In the genomic region with DNA sequence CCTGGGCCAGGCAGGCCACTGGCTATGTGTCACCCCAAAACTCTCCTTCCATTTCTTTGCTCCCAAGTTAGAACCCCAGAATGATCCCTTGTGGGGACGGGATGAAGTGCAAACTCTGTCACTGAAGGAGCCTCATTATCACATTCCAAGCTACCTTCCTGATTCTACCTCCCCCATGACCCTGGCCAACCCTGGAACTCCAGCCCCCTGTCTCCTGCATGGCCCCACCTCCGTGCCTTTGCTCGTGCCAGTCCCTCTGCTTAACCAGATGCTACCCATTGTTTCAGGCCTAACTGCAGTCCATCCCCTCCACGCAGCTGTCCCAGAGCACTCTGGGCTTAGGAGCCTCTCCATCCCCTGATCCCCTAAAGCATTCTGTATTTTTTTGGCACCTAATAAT, we compare ENCODE assay signal across 29 cellular contexts. TPM values are rescaled to one million over a fixed set of nuclear protein-coding genes. Genes with fewer than 3 reads are reported as not detected.
DNase-seq lines count a peak whose midpoint lies in the region; ATAC-seq, FAIRE-seq and TF ChIP-seq lines count a peak whose summit lies in the region.
"Had no signal": no experiment of that assay in that cellular context is flagged by ENCODE, and none has a peak within 500 bp of the region (broad histone marks: within the 10 kb centered on the region; RNA-seq: fewer than 3 reads in every experiment).

No MANE protein-coding gene starts in this region.

- no peak overlapping the region for H4K5ac ChIP-seq in H1 (ENCODE audit: insufficient read length, low read depth, low read length)

- no peak overlapping the region for H3K18ac ChIP-seq in H1 (ENCODE audit: extremely low read depth, low read length)

- no peak overlapping the region for H2BK120ac ChIP-seq in H1 (replicated peaks; ENCODE audit: low read depth, low read length)

- H3K9me3 ChIP-seq in heart left ventricle (no peaks in the 10 kb centered on the region), H1 (ENCODE audit: insufficient read depth in 2 of 2, low read depth in 1 of 2, low read length in 1 of 2) (no peaks in the 10 kb centered on the region), neural progenitor cell (ENCODE audit: low read depth) (no peaks in the 10 kb centered on the region), upper lobe of right lung (no peaks in the 10 kb centered on the region)
- H3K9me3 ChIP-seq: prostate gland had no signal

- H3K9ac ChIP-seq in H1 (replicated peaks in 1 of 4; ENCODE audit: extremely low read depth in 1 of 4, low read depth in 3 of 4, low read length in 3 of 4): no peak overlapping the region
- H3K9ac ChIP-seq in neural progenitor cell: no peak overlapping the region

- H3K4me1 ChIP-seq in heart left ventricle (peaks cover 0 to 51% (median 31%) of the 10 kb centered on the region in 12 donors), H1 (replicated peaks in 1 of 4; ENCODE audit: control insufficient read depth in 3 of 4, insufficient read depth in 4 of 4, low read length in 3 of 4) (peaks cover 0 to 16% (median 6%) of the 10 kb centered on the region in 4 experiments; a peak in 6 of 7 replicates), neural progenitor cell (peaks cover 11% of the 10 kb centered on the region), upper lobe of right lung (peaks cover 27% of the 10 kb centered on the region)
- H3K4me1 ChIP-seq: prostate gland had no signal

- no peak overlapping the region for H2BK15ac ChIP-seq in H1 (ENCODE audit: low read length)

- H2AFZ ChIP-seq in H1 (ENCODE audit: low read length): no peak overlapping the region
- H2AFZ ChIP-seq in neural progenitor cell (replicated peaks): no peak overlapping the region
- H2AFZ ChIP-seq: PC-9 had no signal

- H3F3A ChIP-seq in neural progenitor cell (ENCODE audit: low read depth): no peaks in the 10 kb centered on the region

- POLR2A ChIA-PET in H1 (lab: Charles Lee; ENCODE audit: partially characterized antibody): interaction anchor here (1.2 kb wide), 1 partner anchor 9 kb away, joined by 3 read pairs; no protein-coding TSS in a partner anchor

- H3K4me2 ChIP-seq in H1 (ENCODE audit: insufficient read depth in 1 of 2, low read depth in 2 of 2, low read length in 2 of 2) (peak overlapping the region in 1 of 2 experiments; percentile 14; a peak in 1 of 4 replicates), neural progenitor cell (peak overlapping the region; percentile 6)
- H3K4me2 ChIP-seq: PC-9 had no signal

- no peak overlapping the region for H3K4ac ChIP-seq in H1 (replicated peaks; ENCODE audit: insufficient read length, low read depth, low read length)

- H4K20me1 ChIP-seq in H1 (replicated peaks in 1 of 2; ENCODE audit: control insufficient read depth in 1 of 2, insufficient read depth in 2 of 2, low read length in 2 of 2): no peaks in the 10 kb centered on the region
- no peaks in the 10 kb centered on the region for H4K20me1 ChIP-seq in neural progenitor cell (ENCODE audit: low read depth)

- H3K9me3 Mint-ChIP-seq in neural progenitor cell: no peaks in the 10 kb centered on the region
- H3K9me3 Mint-ChIP-seq: activated CD8-positive, alpha-beta T cell treated with anti-CD3 and anti-CD28 coated beads for 36 hours; CD8-positive, alpha-beta memory T cell; central memory CD8-positive, alpha-beta T cell; HFFc6; natural killer cell; stimulated activated effector memory CD8-positive, alpha-beta T cell treated with anti-CD3 and anti-CD28 coated beads, Interleukin-12 subunit alpha, Interleukin-12 subunit beta, amount 100 ng/mL, for 72 hours had no signal

- ATAC-seq in heart left ventricle (no peak), left cardiac atrium (no peak), upper lobe of right lung (no peak), GM19324 (IDR thresholded peaks at IDR 0.05; ENCODE audit: low FRiP score, unreplicated experiment) (no peak), HG02884 (IDR thresholded peaks at IDR 0.05; ENCODE audit: unreplicated experiment) (no peak)
- ATAC-seq: activated CD4-positive, CD25-positive, alpha-beta regulatory T cell treated with anti-CD3 and anti-CD28 coated beads, Interleukin-2, amount 50 U/mL, for 24 hours; activated CD8-positive, alpha-beta T cell treated with anti-CD3 and anti-CD28 coated beads for 36 hours; natural killer cell; stimulated activated effector memory CD8-positive, alpha-beta T cell treated with anti-CD3 and anti-CD28 coated beads, Interleukin-12 subunit alpha, Interleukin-12 subunit beta, amount 100 ng/mL, for 72 hours had no signal

- no peak overlapping the region for H4K91ac ChIP-seq in H1 (replicated peaks; ENCODE audit: insufficient read length, low read length)

- H3K23ac ChIP-seq in H1 (ENCODE audit: insufficient read length): no peak overlapping the region

- FAIRE-seq in H1 (lab: Jason Lieb, UNC): no peak
- FAIRE-seq: G401.6, kidney had no signal

- H3K27ac ChIP-seq in heart left ventricle (peak overlapping the region in 7 of 12 donors; percentile 25 to 70 (median 55)), H1 (ENCODE audit: low read depth, low read length) (no peak overlapping the region), neural progenitor cell (no peak overlapping the region), upper lobe of right lung (peak overlapping the region; percentile 78)
- H3K27ac ChIP-seq: PC-9 had no signal

- H3K79me2 ChIP-seq in H1 (ENCODE audit: control insufficient read depth in 1 of 2, insufficient read depth in 2 of 2, low read length in 2 of 2) (no peaks in the 10 kb centered on the region), neural progenitor cell (ENCODE audit: low read depth) (no peaks in the 10 kb centered on the region)

- H3K36me3 ChIP-seq in heart left ventricle (peaks cover 0 to 33% (median 3%) of the 10 kb centered on the region in 9 donors), H1 (ENCODE audit: control insufficient read depth in 2 of 4, insufficient read depth in 4 of 4, low read length in 3 of 4) (no peaks in the 10 kb centered on the region), neural progenitor cell (no peaks in the 10 kb centered on the region), upper lobe of right lung (no peaks in the 10 kb centered on the region)
- H3K36me3 ChIP-seq: prostate gland had no signal

- intact Hi-C loops in heart left ventricle (cut with DNase I): loop anchor here in 2 of 10 donors (5.0 to 10.0 kb wide), 3 partner anchors 41 to 61 kb away; partner anchors contain the start of gene LTBP2 (in 1 of the 2)
- intact Hi-C loops in left cardiac atrium (cut with DNase I): no loop called here
- intact Hi-C loops in upper lobe of right lung (cut with DNase I): no loop called here

- H2BK5ac ChIP-seq in H1 (ENCODE audit: low read depth, low read length): no peak overlapping the region

- DNase-seq in heart left ventricle (peak in 2 of 5 donors; percentile 3 to 39), left cardiac atrium (no peak), H1 (ENCODE audit: low read depth in 1 of 2, low spot score in 2 of 2) (no peak), neural progenitor cell (ENCODE audit: low spot score) (peak; percentile 29), upper lobe of right lung (no peak), CD1c-positive myeloid dendritic cell (ENCODE audit: extremely low spot score) (no peak)
- DNase-seq: activated CD8-positive, alpha-beta T cell treated with anti-CD3 and anti-CD28 coated beads for 36 hours; activated gamma-delta T cell; activated T-cell treated with anti-CD3 and anti-CD28 coated beads for 4 hours; AML-193; CD8-positive, alpha-beta memory T cell; DMS153; foreskin melanocyte; HFFc6; Kasumi-1; natural killer cell; NCI-H1092; NCI-H2029 treated with DMSO at 0.1 percent for 48 hours; NCI-H345; PC-9; SIG-M5 had no signal

- no peaks in the 10 kb centered on the region for H3K79me1 ChIP-seq in H1 (ENCODE audit: low read depth, low read length)

- H3K4me3 ChIP-seq in heart left ventricle (no peak overlapping the region), H1 (ENCODE audit: extremely low read depth in 1 of 4, insufficient read depth in 2 of 4, low read depth in 3 of 4, low read length in 4 of 4) (no peak overlapping the region), neural progenitor cell (no peak overlapping the region), upper lobe of right lung (no peak overlapping the region)
- H3K4me3 ChIP-seq: PC-9, prostate gland had no signal

- no peaks in the 10 kb centered on the region for H3K36me3 Mint-ChIP-seq in neural progenitor cell
- H3K36me3 Mint-ChIP-seq: natural killer cell; stimulated activated effector memory CD8-positive, alpha-beta T cell treated with anti-CD3 and anti-CD28 coated beads, Interleukin-12 subunit alpha, Interleukin-12 subunit beta, amount 100 ng/mL, for 72 hours had no signal

- 68 to 78% (median 72%) methylated on average over 4 of the region's 4 CpGs for WGBS in heart left ventricle, 4 donors
- WGBS in H1 (ENCODE audit: extremely low coverage in 1 of 2, insufficient coverage in 1 of 2, insufficient read length in 1 of 2, insufficient replicate concordance in 2 of 2, low coverage in 1 of 2, low lambda C conversion rate in 2 of 2, missing lambda C conversion rate in 1 of 2), 2 experiments: 40% methylated on average over 4 of the region's 4 CpGs; no CpG with 5 or more reads in 1 of the 2 experiments

- no peak overlapping the region for H2BK12ac ChIP-seq in H1 (ENCODE audit: low read depth, low read length)

- H3K14ac ChIP-seq in H1 (ENCODE audit: insufficient read length): no peak overlapping the region

- TF ChIP-seq POLR2A in heart left ventricle (IDR thresholded peaks at IDR 0.05) (no peak), H1 (IDR thresholded peaks at IDR 0.05; ENCODE audit: control extremely low read depth in 1 of 2, low read depth in 2 of 2, low read length in 2 of 2) (no peak)

- peaks cover 14% of the 10 kb centered on the region for H3K27me3 Mint-ChIP-seq in neural progenitor cell (ENCODE audit: insufficient read depth, low read depth)
- H3K27me3 Mint-ChIP-seq: activated CD8-positive, alpha-beta T cell treated with anti-CD3 and anti-CD28 coated beads for 36 hours; CD8-positive, alpha-beta memory T cell; central memory CD8-positive, alpha-beta T cell had no signal

- H3K27me3 ChIP-seq in heart left ventricle (no peaks in the 10 kb centered on the region), H1 (replicated peaks in 1 of 4; ENCODE audit: control insufficient read depth in 3 of 4, extremely low read depth in 1 of 4, insufficient read depth in 3 of 4, low read length in 3 of 4) (no peaks in the 10 kb centered on the region), neural progenitor cell (no peaks in the 10 kb centered on the region), upper lobe of right lung (no peaks in the 10 kb centered on the region)

- no peak overlapping the region for H3K56ac ChIP-seq in H1 (replicated peaks; ENCODE audit: insufficient read length, low read depth, low read length)

- no peak for TF ChIP-seq CTCF in heart left ventricle (IDR thresholded peaks at IDR 0.05)
- no peak for TF ChIP-seq CTCF in H1 (IDR thresholded peaks at IDR 0.05; ENCODE audit: control extremely low read depth in 1 of 3, insufficient read depth in 1 of 3, low read depth in 1 of 3, low read length in 3 of 3)
- no peak for TF ChIP-seq CTCF in neural progenitor cell (IDR thresholded peaks at IDR 0.05)
- TF ChIP-seq CTCF in upper lobe of right lung (IDR thresholded peaks at IDR 0.05): no peak

- TF ChIP-seq EP300 in H1 (IDR thresholded peaks at IDR 0.05; ENCODE audit: borderline replicate concordance in 1 of 2, low read depth in 2 of 2, low read length in 2 of 2): no peak

- no peak overlapping the region for H3K4me3 Mint-ChIP-seq in neural progenitor cell
- H3K4me3 Mint-ChIP-seq: activated CD8-positive, alpha-beta T cell treated with anti-CD3 and anti-CD28 coated beads for 36 hours; CD8-positive, alpha-beta memory T cell; central memory CD8-positive, alpha-beta T cell; HFFc6; natural killer cell; stimulated activated effector memory CD8-positive, alpha-beta T cell treated with anti-CD3 and anti-CD28 coated beads, Interleukin-12 subunit alpha, Interleukin-12 subunit beta, amount 100 ng/mL, for 72 hours had no signal

- no peak for TF ChIP-seq RAD21 in H1 (IDR thresholded peaks at IDR 0.05 in 1 of 2, conservative IDR thresholded peaks at IDR 0.05 in 1 of 2; ENCODE audit: low read depth in 2 of 2, low read length in 2 of 2)

- H4K8ac ChIP-seq in H1 (ENCODE audit: extremely low read depth, insufficient read depth, low read length): no peak overlapping the region

- no peak overlapping the region for H2BK20ac ChIP-seq in H1 (ENCODE audit: low read length)

- H3K23me2 ChIP-seq in H1 (ENCODE audit: low read depth, low read length): peaks cover 2% of the 10 kb centered on the region; the same call in 1 of the 2 replicates

- 0 out of 2 replicates have a peak overlapping the region, but pooled peaks have one; percentile 17 for H2AK5ac ChIP-seq in H1 (ENCODE audit: low read depth, low read length)

- peak overlapping the region; percentile 57 for H3K27ac Mint-ChIP-seq in neural progenitor cell
- H3K27ac Mint-ChIP-seq: activated CD8-positive, alpha-beta T cell treated with anti-CD3 and anti-CD28 coated beads for 36 hours; HFFc6; natural killer cell; stimulated activated effector memory CD8-positive, alpha-beta T cell treated with anti-CD3 and anti-CD28 coated beads, Interleukin-12 subunit alpha, Interleukin-12 subunit beta, amount 100 ng/mL, for 72 hours had no signal

- H3K4me1 Mint-ChIP-seq in neural progenitor cell: peaks cover 22% of the 10 kb centered on the region
- H3K4me1 Mint-ChIP-seq: central memory CD8-positive, alpha-beta T cell; natural killer cell; stimulated activated effector memory CD8-positive, alpha-beta T cell treated with anti-CD3 and anti-CD28 coated beads, Interleukin-12 subunit alpha, Interleukin-12 subunit beta, amount 100 ng/mL, for 72 hours had no signal

- CTCF ChIA-PET in H1 (lab: Charles Lee; ENCODE audit: partially characterized antibody): interaction anchor here (0.5 to 3.0 kb wide), 7 partner anchors 11 to 96 kb away, joined by 3 to 13 read pairs (median 4); partner anchors contain the start of gene LTBP2

RNA-seq across cellular contexts. Expression of gene ISCA2, which starts 57.9 kb away (rescaled TPM):
- 10 to 100 TPM; 10.8 to 45.8 (median 36.2) TPM for total RNA-seq in heart left ventricle
- 10 to 100 TPM; 31.2 to 32.3 TPM for polyA plus RNA-seq in heart left ventricle
- 10 to 100 TPM; 34.1 to 39.1 TPM for total RNA-seq in left cardiac atrium
- total RNA-seq in H1 (2021; fragmentation: NEBNext Ultra II Directional; extraction: Animal tissue kit (Norgen Biotek cat#: 25700)): 43.5 and 51.5 TPM in 2 replicates
- polyA plus RNA-seq in H1 (2011; rRNA removed): 58.2 and 78.6 TPM in 2 replicates
- 56.9 TPM for polyA plus RNA-seq in H1 (2011; cell fraction: cytosol; rRNA removed)
- polyA plus RNA-seq in H1 (2011; cell fraction: nucleus; rRNA removed): 14.9 TPM
- polyA plus RNA-seq in H1 (2012, experiment 1 of 2): 29.6 to 43.0 TPM (median 33.9 TPM) in 4 replicates
- 100 TPM for polyA plus RNA-seq in H1 (2012, experiment 2 of 2)
- polyA plus RNA-seq in H1 (2013, experiment 1 of 2): 37.6 TPM
- polyA plus RNA-seq in H1 (2013, experiment 2 of 2): 40.2 TPM
- 13.1 and 13.7 TPM in 2 replicates for polyA minus RNA-seq in H1 (2011; rRNA and poly(A)+ RNA removed)
- polyA minus RNA-seq in H1 (2011; cell fraction: cytosol; rRNA and poly(A)+ RNA removed): 20.4 TPM
- 8.2 TPM for polyA minus RNA-seq in H1 (2011; cell fraction: nucleus; rRNA and poly(A)+ RNA removed)
- total RNA-seq in neural progenitor cell (ENCODE audit: low replicate concordance): 45.5 and 47.0 TPM in 2 replicates
- 21.4 TPM for total RNA-seq in upper lobe of right lung

RNA-seq across cellular contexts. Expression of gene NPC2, which starts 58.3 kb away (rescaled TPM):
- 100 to 1,000 TPM in 7 of 9 donors, 10 to 100 TPM in 2; 69.4 to 374 (median 135) TPM for total RNA-seq in heart left ventricle
- 100 to 1,000 TPM; 126 to 145 TPM for polyA plus RNA-seq in heart left ventricle
- total RNA-seq in left cardiac atrium: 100 to 1,000 TPM; 156 to 157 TPM
- total RNA-seq in H1 (2021; fragmentation: NEBNext Ultra II Directional; extraction: Animal tissue kit (Norgen Biotek cat#: 25700)): 168 and 178 TPM in 2 replicates
- 258 and 287 TPM in 2 replicates for polyA plus RNA-seq in H1 (2011; rRNA removed)
- polyA plus RNA-seq in H1 (2011; cell fraction: cytosol; rRNA removed): 273 TPM
- 288 TPM for polyA plus RNA-seq in H1 (2011; cell fraction: nucleus; rRNA removed)
- 283 to 375 TPM (median 345 TPM) in 4 replicates for polyA plus RNA-seq in H1 (2012, experiment 1 of 2)
- polyA plus RNA-seq in H1 (2012, experiment 2 of 2): 241 TPM
- polyA plus RNA-seq in H1 (2013, experiment 1 of 2): 424 TPM
- 546 TPM for polyA plus RNA-seq in H1 (2013, experiment 2 of 2)
- polyA minus RNA-seq in H1 (2011; rRNA and poly(A)+ RNA removed): 253 and 295 TPM in 2 replicates
- 120 TPM for polyA minus RNA-seq in H1 (2011; cell fraction: cytosol; rRNA and poly(A)+ RNA removed)
- 120 TPM for polyA minus RNA-seq in H1 (2011; cell fraction: nucleus; rRNA and poly(A)+ RNA removed)
- 371 and 405 TPM in 2 replicates for total RNA-seq in neural progenitor cell (ENCODE audit: low replicate concordance)
- 849 TPM for total RNA-seq in upper lobe of right lung

Comparison
In these comparisons a context has a peak if more than half of its experiments do, and no peak if none do; other contexts are left out.
1. H3K27ac ChIP-seq: peak in heart left ventricle (7 of 12) and upper lobe of right lung (single experiment); none in H1 (single experiment) and neural progenitor cell (single experiment).